ENCODE assay signal across 8 cellular contexts in genomic region chr6:73732845-73733675, GRCh38.
DNase-seq lines count a peak whose midpoint lies in the region; ATAC-seq and TF ChIP-seq lines count a peak whose summit lies in the region.

No MANE protein-coding gene starts in this region.

- peak; percentile 82 for TF ChIP-seq CTCF in coronary artery (IDR thresholded peaks at IDR 0.05)

- ATAC-seq in GM18867 (IDR thresholded peaks at IDR 0.05; ENCODE audit: unreplicated experiment) (peak; percentile 87), HG03095 (IDR thresholded peaks at IDR 0.05; ENCODE audit: unreplicated experiment) (peak; percentile 78)

- H3K27ac ChIP-seq in coronary artery: no peak overlapping the region

- no peak overlapping the region for H3K4me3 ChIP-seq in coronary artery

- DNase-seq in AML-193 (lab: John Stamatoyannopoulos, UW) (peak; percentile 72 to 87), NCI-H345 treated with DMSO at 0.1 percent for 48 hours (lab: John Stamatoyannopoulos, UW; ENCODE audit: unreplicated experiment) (peak; percentile 23), coronary artery (ENCODE audit: low spot score) (peak; percentile 76), medulla oblongata (ENCODE audit: extremely low spot score) (peak; percentile 87)
- peak; percentile 53 to 67 for DNase-seq in activated CD4-positive, alpha-beta T cell treated with anti-CD3 and anti-CD28 coated beads for 4 hours
- DNase-seq in stimulated activated CD8-positive, alpha-beta memory T cell treated with anti-CD3 and anti-CD28 coated beads, Interleukin-12 subunit alpha, Interleukin-12 subunit beta, amount 100 ng/mL, for 4 hours (ENCODE audit: low read depth): peak; percentile 25

Comparison
In these comparisons a context has a peak if more than half of its experiments do, and no peak if none do; other contexts are left out.
1. DNase-seq: peak in every context shown above with its lines; median percentile 87 in medulla oblongata; 80 in AML-193; 76 in coronary artery; 60 in activated CD4-positive, alpha-beta T cell treated with anti-CD3 and anti-CD28 coated beads for 4 hours; 25 in stimulated activated CD8-positive, alpha-beta memory T cell treated with anti-CD3 and anti-CD28 coated beads, Interleukin-12 subunit alpha, Interleukin-12 subunit beta, amount 100 ng/mL, for 4 hours; 23 in NCI-H345 treated with DMSO at 0.1 percent for 48 hours.